ENCODE assay signal across 15 cellular contexts in the genomic region with DNA sequence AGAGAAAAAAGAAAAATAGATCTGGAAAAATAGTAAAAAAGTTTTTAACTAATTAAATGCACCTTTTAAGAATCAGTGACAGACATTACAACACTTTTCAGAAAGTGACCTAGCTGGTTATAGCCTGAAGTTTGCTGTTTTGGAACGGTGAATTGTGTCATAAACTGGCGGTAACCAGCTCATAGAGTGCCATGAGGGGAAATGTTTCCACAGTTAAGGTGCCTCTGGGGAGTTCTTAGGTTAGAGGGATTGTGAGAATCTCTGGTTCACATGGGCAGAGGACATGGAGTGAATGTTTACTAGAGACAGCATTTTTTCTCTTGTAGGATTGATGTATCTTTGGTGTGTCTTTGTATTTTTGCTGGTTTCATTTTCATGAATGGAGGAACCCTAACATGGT. TPM values are rescaled to one million over a fixed set of nuclear protein-coding genes. Genes with fewer than 3 reads are reported as not detected.
DNase-seq lines count a peak whose midpoint lies in the region; ATAC-seq, FAIRE-seq and TF ChIP-seq lines count a peak whose summit lies in the region.
"Had no signal": no experiment of that assay in that cellular context is flagged by ENCODE, and none has a peak within 500 bp of the region (broad histone marks: within the 10 kb centered on the region; RNA-seq: fewer than 3 reads in every experiment).

No MANE protein-coding gene starts in this region.

- H3K27me3 ChIP-seq in CD4-positive, alpha-beta memory T cell (ENCODE audit: insufficient read depth, low read length): no peaks in the 10 kb centered on the region
- H3K27me3 ChIP-seq in HUES64 (ENCODE audit: insufficient read depth, low read length) (no peaks in the 10 kb centered on the region), K562 (ENCODE audit: control insufficient read depth in 2 of 2, insufficient read depth in 2 of 2, low read length in 2 of 2) (no peaks in the 10 kb centered on the region), uterus (no peaks in the 10 kb centered on the region)

- no peaks in the 10 kb centered on the region for H3K9me1 ChIP-seq in K562 (ENCODE audit: control insufficient read depth, insufficient read depth, low read length)

- H3K9ac ChIP-seq in HUES64 (ENCODE audit: low read depth, low read length) (no peak overlapping the region), K562 (ENCODE audit: insufficient read depth in 1 of 2, low read depth in 2 of 2, low read length in 2 of 2) (peak overlapping the region; percentile 50 to 57)

- ATAC-seq in K562: peak; percentile 2; the same call in 2 of the 3 replicates
- no peak for ATAC-seq in natural killer cell
- no peak for ATAC-seq in HG03025 (IDR thresholded peaks at IDR 0.05; ENCODE audit: low FRiP score, unreplicated experiment)
- no peak for ATAC-seq in HG03095 (IDR thresholded peaks at IDR 0.05; ENCODE audit: unreplicated experiment)
- ATAC-seq: stimulated activated naive CD8-positive, alpha-beta T cell treated with anti-CD3 and anti-CD28 coated beads, Interleukin-15, amount 100 ng/mL, for 72 hours had no signal

- WGBS in HUES64: 41% methylated on average over 2 of the region's 2 CpGs
- WGBS in K562 (ENCODE audit: insufficient coverage, low coverage, missing lambda C conversion rate): 8% methylated on average over 2 of the region's 2 CpGs

- no peak for TF ChIP-seq RAD21 in K562 (CRISPR knock-in tag; conservative IDR thresholded peaks at IDR 0.05 in 1 of 2, IDR thresholded peaks at IDR 0.05 in 1 of 2)

- no peak for TF ChIP-seq EP300 in K562 (IDR thresholded peaks at IDR 0.05; ENCODE audit: low read length)

- H3K9me3 Mint-ChIP-seq in CD4-positive, alpha-beta memory T cell: no peaks in the 10 kb centered on the region
- no peaks in the 10 kb centered on the region for H3K9me3 Mint-ChIP-seq in natural killer cell
- no peaks in the 10 kb centered on the region for H3K9me3 Mint-ChIP-seq in activated CD4-positive, alpha-beta T cell treated with anti-CD3 and anti-CD28 coated beads, Interleukin-2, amount 10 ng/mL, durations not matched to agents 24 days and 14 days
- H3K9me3 Mint-ChIP-seq: activated CD4-positive, alpha-beta T cell treated with anti-CD3 and anti-CD28 coated beads, Interleukin-2, amount 10 ng/mL, durations not matched to agents 7 days and 5 days; IgD-negative memory B cell; stimulated activated naive CD8-positive, alpha-beta T cell treated with anti-CD3 and anti-CD28 coated beads, Interleukin-15, amount 100 ng/mL, for 72 hours had no signal

- peaks cover 43% of the 10 kb centered on the region for H3K4me1 ChIP-seq in CD4-positive, alpha-beta memory T cell (ENCODE audit: insufficient read depth, low read length)
- H3K4me1 ChIP-seq in HUES64 (ENCODE audit: insufficient read depth, low read length) (peaks cover 37% of the 10 kb centered on the region), K562 (replicated peaks in 1 of 2; ENCODE audit: control insufficient read depth in 2 of 2, insufficient read depth in 2 of 2, low read length in 2 of 2) (peaks cover 5 to 6% of the 10 kb centered on the region in 2 experiments), uterus (peaks cover 6% of the 10 kb centered on the region in 2 donors)

- no peaks in the 10 kb centered on the region for H3K27me3 Mint-ChIP-seq in CD4-positive, alpha-beta memory T cell
- no peaks in the 10 kb centered on the region for H3K27me3 Mint-ChIP-seq in natural killer cell (ENCODE audit: low read depth in 2 of 2)
- no peaks in the 10 kb centered on the region for H3K27me3 Mint-ChIP-seq in activated CD4-positive, alpha-beta T cell treated with anti-CD3 and anti-CD28 coated beads, Interleukin-2, amount 10 ng/mL, durations not matched to agents 24 days and 14 days
- H3K27me3 Mint-ChIP-seq: activated CD4-positive, alpha-beta T cell treated with anti-CD3 and anti-CD28 coated beads, Interleukin-2, amount 10 ng/mL, durations not matched to agents 7 days and 5 days; IgD-negative memory B cell; stimulated activated naive CD8-positive, alpha-beta T cell treated with anti-CD3 and anti-CD28 coated beads, Interleukin-15, amount 100 ng/mL, for 72 hours had no signal

- peaks cover 0 to 7% of the 10 kb centered on the region in 2 donors for H3K36me3 Mint-ChIP-seq in CD4-positive, alpha-beta memory T cell
- H3K36me3 Mint-ChIP-seq in natural killer cell: no peaks in the 10 kb centered on the region
- peaks cover 1% of the 10 kb centered on the region for H3K36me3 Mint-ChIP-seq in activated CD4-positive, alpha-beta T cell treated with anti-CD3 and anti-CD28 coated beads, Interleukin-2, amount 10 ng/mL, durations not matched to agents 24 days and 14 days (ENCODE audit: low read depth)
- H3K36me3 Mint-ChIP-seq: IgD-negative memory B cell had no signal

- peak overlapping the region in 4 of 7 donors; percentile 4 to 65 (median 16) for H3K27ac Mint-ChIP-seq in CD4-positive, alpha-beta memory T cell
- H3K27ac Mint-ChIP-seq in natural killer cell: peak overlapping the region; percentile 0 to 37
- no peak overlapping the region for H3K27ac Mint-ChIP-seq in activated CD4-positive, alpha-beta T cell treated with anti-CD3 and anti-CD28 coated beads, Interleukin-2, amount 10 ng/mL, durations not matched to agents 24 days and 14 days
- H3K27ac Mint-ChIP-seq: activated CD4-positive, alpha-beta T cell treated with anti-CD3 and anti-CD28 coated beads, Interleukin-2, amount 10 ng/mL, durations not matched to agents 7 days and 5 days; stimulated activated naive CD8-positive, alpha-beta T cell treated with anti-CD3 and anti-CD28 coated beads, Interleukin-15, amount 100 ng/mL, for 72 hours had no signal

- TF ChIP-seq POLR2A in K562 (conservative IDR thresholded peaks at IDR 0.05) (no peak), uterus (IDR thresholded peaks at IDR 0.05) (no peak)

- H3K4me3 ChIP-seq in CD4-positive, alpha-beta memory T cell (ENCODE audit: low read length in 2 of 2): no peak overlapping the region
- peak overlapping the region; percentile 96; the same call in 1 of the 2 replicates for H3K4me3 ChIP-seq in HUES64 (ENCODE audit: low read length)
- H3K4me3 ChIP-seq in K562: peak overlapping the region; percentile 95
- H3K4me3 ChIP-seq in uterus: no peak overlapping the region

- CTCF ChIA-PET in CD4-positive, alpha-beta memory T cell (lab: Charles Lee; ENCODE audit: partially characterized antibody): no interaction called here
- CTCF ChIA-PET in K562 (lab: Yijun Ruan, JAX; ENCODE audit: low intra/inter-chr PET ratio): no interaction called here

- H3K9me3 ChIP-seq in CD4-positive, alpha-beta memory T cell (ENCODE audit: control insufficient read depth in 1 of 2, low read length in 2 of 2): no peaks in the 10 kb centered on the region
- no peaks in the 10 kb centered on the region for H3K9me3 ChIP-seq in HUES64 (ENCODE audit: insufficient read depth, low read depth, low read length)
- H3K9me3 ChIP-seq in K562 (replicated peaks; ENCODE audit: control insufficient read depth, insufficient read depth, low read depth, low read length): no peaks in the 10 kb centered on the region
- no peaks in the 10 kb centered on the region for H3K9me3 ChIP-seq in uterus

- H4K20me1 ChIP-seq in K562 (replicated peaks; ENCODE audit: control insufficient read depth, insufficient read depth, low read length): peaks cover 34% of the 10 kb centered on the region

- intact Hi-C loops in CD4-positive, alpha-beta memory T cell (cut with micrococcal nuclease): loop anchor here (5.0 kb wide), 1 partner anchor 1741 kb away; the partner anchor contains the start of gene CLDND1
- intact Hi-C loops in K562 (cut with micrococcal nuclease): loop anchor here (5.0 kb wide), 1 partner anchor 139 kb away; the partner anchor contains the start of genes LNP1 and TOMM70
- intact Hi-C loops in natural killer cell (cut with micrococcal nuclease): loop anchor here (5.0 to 10.0 kb wide), 3 partner anchors 444 to 1741 kb away; partner anchors contain the start of genes CLDND1, PCNP and TFG
- intact Hi-C loops in uterus (cut with DNase I; ENCODE audit: low total_unique reads): no loop called here
- intact Hi-C loops in activated CD4-positive, alpha-beta T cell treated with anti-CD3 and anti-CD28 coated beads, Interleukin-2, amount 10 ng/mL, durations not matched to agents 24 days and 14 days (cut with micrococcal nuclease): loop anchor here (10.0 kb wide), 1 partner anchor 451 kb away; no protein-coding TSS in a partner anchor

- no peak for TF ChIP-seq CTCF in K562 (IDR thresholded peaks at IDR 0.05 in 2 of 3, conservative IDR thresholded peaks at IDR 0.05 in 1 of 3; ENCODE audit: insufficient read depth in 2 of 3, low read depth in 1 of 3, low read length in 3 of 3)
- no peak for TF ChIP-seq CTCF in natural killer cell (IDR thresholded peaks at IDR 0.05)
- no peak for TF ChIP-seq CTCF in uterus (IDR thresholded peaks at IDR 0.05)

- H3K4me3 Mint-ChIP-seq in CD4-positive, alpha-beta memory T cell: peak overlapping the region in 3 of 8 donors; percentile 11 to 35 (median 11)
- peak overlapping the region; percentile 17 for H3K4me3 Mint-ChIP-seq in natural killer cell
- no peak overlapping the region for H3K4me3 Mint-ChIP-seq in activated CD4-positive, alpha-beta T cell treated with anti-CD3 and anti-CD28 coated beads, Interleukin-2, amount 10 ng/mL, durations not matched to agents 24 days and 14 days
- H3K4me3 Mint-ChIP-seq: activated CD4-positive, alpha-beta T cell treated with anti-CD3 and anti-CD28 coated beads, Interleukin-2, amount 10 ng/mL, durations not matched to agents 7 days and 5 days had no signal

- in situ Hi-C loops in K562 (cut with MboI): no loop called here

- no peak for DNase-seq in CD4-positive, alpha-beta memory T cell
- no peak for DNase-seq in K562 (ENCODE audit: extremely low read depth in 1 of 4, low spot score in 3 of 4)
- no peak for DNase-seq in natural killer cell
- no peak for DNase-seq in uterus
- DNase-seq in activated CD4-positive, alpha-beta T cell treated with anti-CD3 and anti-CD28 coated beads, Interleukin-2, amount 10 ng/mL, durations not matched to agents 24 days and 14 days: no peak
- DNase-seq: activated CD4-positive, alpha-beta T cell treated with anti-CD3 and anti-CD28 coated beads, Interleukin-2, amount 10 ng/mL, durations not matched to agents 7 days and 5 days; activated gamma-delta T cell; NK-92 treated with Interleukin-12 subunit alpha and Interleukin-12 subunit beta, amount 100 ng/mL, for 24 hours; stimulated activated naive CD8-positive, alpha-beta T cell treated with anti-CD3 and anti-CD28 coated beads, Interleukin-15, amount 100 ng/mL, for 72 hours; SW 1271 had no signal

- no peaks in the 10 kb centered on the region for H3K36me3 ChIP-seq in CD4-positive, alpha-beta memory T cell (ENCODE audit: insufficient read depth, low read length)
- H3K36me3 ChIP-seq in HUES64 (ENCODE audit: insufficient read depth, low read length): no peaks in the 10 kb centered on the region
- H3K36me3 ChIP-seq in K562 (ENCODE audit: control insufficient read depth, insufficient read depth, low read length): peaks cover 5% of the 10 kb centered on the region
- no peaks in the 10 kb centered on the region for H3K36me3 ChIP-seq in uterus

- POLR2A ChIA-PET in CD4-positive, alpha-beta memory T cell (lab: Charles Lee; ENCODE audit: partially characterized antibody): no interaction called here
- POLR2A ChIA-PET in K562 (lab: Yijun Ruan, JAX): interaction anchor here (1.1 to 2.3 kb wide), 2 partner anchors 11 to 14 kb away, joined by 5 to 7 read pairs; no protein-coding TSS in a partner anchor

- H3K4me1 Mint-ChIP-seq in CD4-positive, alpha-beta memory T cell: peaks cover 41 to 59% (median 49%) of the 10 kb centered on the region in 4 donors
- peaks cover 39 to 48% of the 10 kb centered on the region in 2 donors for H3K4me1 Mint-ChIP-seq in natural killer cell
- peaks cover 31% of the 10 kb centered on the region for H3K4me1 Mint-ChIP-seq in activated CD4-positive, alpha-beta T cell treated with anti-CD3 and anti-CD28 coated beads, Interleukin-2, amount 10 ng/mL, durations not matched to agents 24 days and 14 days

- H3K27ac ChIP-seq in CD4-positive, alpha-beta memory T cell (ENCODE audit: low read depth, low read length): no peak overlapping the region
- peak overlapping the region; percentile 69; the same call in 1 of the 2 replicates for H3K27ac ChIP-seq in HUES64 (ENCODE audit: low read depth, low read length)
- peak overlapping the region; percentile 81 for H3K27ac ChIP-seq in K562 (ENCODE audit: extremely low read depth, low read depth, low read length)
- H3K27ac ChIP-seq in uterus: no peak overlapping the region

- no TSS peak for BruUV-seq in K562 (replicated peaks; lab: Mats Ljungman, UMichigan)

- H3K4me2 ChIP-seq in K562 (ENCODE audit: insufficient read depth, low read length): peak overlapping the region; percentile 75

- H2AFZ ChIP-seq in K562 (ENCODE audit: low read depth, low read length): no peak overlapping the region

- H3K79me2 ChIP-seq in K562 (ENCODE audit: control insufficient read depth, insufficient read depth, low read length): peaks cover 78% of the 10 kb centered on the region

- no peak for FAIRE-seq in K562 (lab: Jason Lieb, UNC)
- FAIRE-seq: endothelial cell of umbilical vein had no signal

RNA-seq across cellular contexts. Expression of gene TBC1D23, which starts 2.8 kb away (rescaled TPM):
- 10 to 100 TPM; 43.3 to 44.9 TPM for total RNA-seq in CD4-positive, alpha-beta memory T cell
- 10 to 100 TPM; 13.9 to 19.0 TPM for polyA plus RNA-seq in CD4-positive, alpha-beta memory T cell
- 26.1 TPM for polyA plus RNA-seq in HUES64 (2013, experiment 1 of 2)
- polyA plus RNA-seq in HUES64 (2013, experiment 2 of 2): 20.4 TPM
- total RNA-seq in K562 (2011; cell fraction: chromatin; rRNA removed; ENCODE audit: low replicate concordance): 86.1 and 137 TPM in 2 replicates
- 23.0 and 30.1 TPM in 2 replicates for total RNA-seq in K562 (2011; cell fraction: nucleolus; rRNA removed)
- 48.8 and 56.6 TPM in 2 replicates for total RNA-seq in K562 (2011; cell fraction: nucleoplasm; rRNA removed)
- total RNA-seq in K562 (2014; rRNA removed) (26.7 and 28.0 TPM in 2 replicates), K562 (2014; rRNA removed; fragmentation: Illumina TruSeq; extraction: Trizol) (48.7 and 56.5 TPM in 2 replicates), K562 (2015; rRNA removed; fragmentation: Illumina TruSeq; extraction: Trizol) (32.0 and 35.2 TPM in 2 replicates), K562 (2021) (42.8 and 48.2 TPM in 2 replicates), natural killer cell (10 to 100 TPM; 38.8 to 50.3 (median 45.4) TPM), uterus (100 to 1,000 TPM in 2 of 4 donors, 10 to 100 TPM in 2; 40.7 to 397 (median 101) TPM)
- polyA plus RNA-seq in K562 (2011; rRNA removed) (75.2 and 85.8 TPM in 2 replicates), K562 (2014; fragmentation: Illumina TruSeq; extraction: Trizol) (24.4 and 29.0 TPM in 2 replicates), K562 (2014; fragmentation: Nextera tagmentation; extraction: Ambion mirVana) (10 to 100 TPM; 43.7 to 49.3 TPM), K562 (2014; rRNA removed) (23.4 and 25.8 TPM in 2 replicates)
- polyA plus RNA-seq in K562 (2011; cell fraction: cytosol; rRNA removed): 13.5 and 23.4 TPM in 2 replicates
- polyA plus RNA-seq in K562 (2011; cell fraction: nucleus; rRNA removed): 27.0 and 42.7 TPM in 2 replicates
- polyA plus RNA-seq in K562 (2012): 20.5 and 23.1 TPM in 2 replicates
- 104 and 139 TPM in 2 replicates for polyA minus RNA-seq in K562 (2011; rRNA and poly(A)+ RNA removed)
- 35.6 and 41.3 TPM in 2 replicates for polyA minus RNA-seq in K562 (2011; cell fraction: cytosol; rRNA and poly(A)+ RNA removed)
- 27.5 and 53.5 TPM in 2 replicates for polyA minus RNA-seq in K562 (2011; cell fraction: nucleus; rRNA and poly(A)+ RNA removed)
- total RNA-seq in activated CD4-positive, alpha-beta T cell treated with anti-CD3 and anti-CD28 coated beads, Interleukin-2, amount 10 ng/mL, durations not matched to agents 24 days and 14 days: 17.6 and 19.4 TPM in 2 replicates

Comparison
In these comparisons a context has a peak if more than half of its experiments do, and no peak if none do; other contexts are left out.
1. H3K27ac ChIP-seq: peak in HUES64 (single experiment) and K562 (single experiment); none in CD4-positive, alpha-beta memory T cell (single experiment) and uterus (0 of 2).
2. H3K4me3 ChIP-seq: peak in HUES64 (single experiment) and K562 (single experiment); none in CD4-positive, alpha-beta memory T cell (0 of 2) and uterus (0 of 2).